In genomic region chr3:194675081-194675640, GRCh38 we compare ENCODE assay signal across 11 cellular contexts. TPM values are rescaled to one million over a fixed set of nuclear protein-coding genes. Genes with fewer than 3 reads are reported as not detected.
A peak's percentile ranks its signal among the peaks of the same experiment; 100 is the strongest.
DNase-seq lines count a peak whose midpoint lies in the region; ATAC-seq and TF ChIP-seq lines count a peak whose summit lies in the region.
"Had no signal": no experiment of that assay in that cellular context is flagged by ENCODE, and none has a peak within 500 bp of the region (broad histone marks: within the 10 kb centered on the region; RNA-seq: fewer than 3 reads in every experiment).

No MANE protein-coding gene starts in this region.

- POLR2A ChIA-PET in activated CD4-positive, alpha-beta memory T cell treated with anti-CD3 and anti-CD28 coated beads, Interleukin-2, amount 10 ng/mL, durations not matched to agents 7 days and 5 days (lab: Charles Lee), result interaction anchor here (0.8 to 7.6 kb wide), 4 partner anchors 12 to 867 kb away, joined by 3 to 71 read pairs (median 3); partner anchors contain the start of genes FAM43A and XXYLT1

- peaks cover 7% of the 10 kb centered on the region for H3K27me3 Mint-ChIP-seq in activated CD4-positive, alpha-beta memory T cell treated with anti-CD3 and anti-CD28 coated beads, Interleukin-2, amount 10 ng/mL, durations not matched to agents 7 days and 5 days

- H3K27ac ChIP-seq in coronary artery, result peak overlapping the region in 1 of 2 donors; percentile 37
- H3K27ac ChIP-seq: SJSA1 had no signal

- CTCF ChIA-PET in activated CD4-positive, alpha-beta memory T cell treated with anti-CD3 and anti-CD28 coated beads, Interleukin-2, amount 10 ng/mL, durations not matched to agents 7 days and 5 days (lab: Charles Lee), result interaction anchor here (9.4 kb wide), 1 partner anchor 10 kb away, joined by 232 read pairs; the partner anchor contains the start of gene FAM43A

- no peak for ATAC-seq in GM19467 (IDR thresholded peaks at IDR 0.05; ENCODE audit: unreplicated experiment)

- H3K4me1 Mint-ChIP-seq in activated CD4-positive, alpha-beta memory T cell treated with anti-CD3 and anti-CD28 coated beads, Interleukin-2, amount 10 ng/mL, durations not matched to agents 7 days and 5 days, result peaks cover 38% of the 10 kb centered on the region

- no peak overlapping the region for H3K4me3 ChIP-seq in coronary artery
- H3K4me3 ChIP-seq: SJSA1 had no signal

- no peak overlapping the region for H3K27ac Mint-ChIP-seq in activated CD4-positive, alpha-beta memory T cell treated with anti-CD3 and anti-CD28 coated beads, Interleukin-2, amount 10 ng/mL, durations not matched to agents 7 days and 5 days

- H3K4me3 Mint-ChIP-seq in activated CD4-positive, alpha-beta memory T cell treated with anti-CD3 and anti-CD28 coated beads, Interleukin-2, amount 10 ng/mL, durations not matched to agents 7 days and 5 days, result peak overlapping the region; percentile 36

- H3K9me3 Mint-ChIP-seq in activated CD4-positive, alpha-beta memory T cell treated with anti-CD3 and anti-CD28 coated beads, Interleukin-2, amount 10 ng/mL, durations not matched to agents 7 days and 5 days, result no peaks in the 10 kb centered on the region

- no peak for TF ChIP-seq CTCF in coronary artery (IDR thresholded peaks at IDR 0.05)

- DNase-seq in HT1080 (ENCODE audit: low read depth) (peak; percentile 32), coronary artery (ENCODE audit: low spot score) (peak; percentile 70), DMS53 treated with DMSO at 0.1 percent for 48 hours (lab: John Stamatoyannopoulos, UW; ENCODE audit: unreplicated experiment) (no peak), NCI-H82 treated with DMSO at 0.1 percent for 48 hours (lab: John Stamatoyannopoulos, UW; ENCODE audit: unreplicated experiment) (no peak), SW 1271 (lab: John Stamatoyannopoulos, UW) (no peak)
- no peak for DNase-seq in activated CD4-positive, alpha-beta memory T cell treated with anti-CD3 and anti-CD28 coated beads, Interleukin-2, amount 10 ng/mL, durations not matched to agents 7 days and 5 days
- peak; percentile 58 to 78 for DNase-seq in stimulated activated CD4-positive, alpha-beta T cell treated with anti-CD3 and anti-CD28 coated beads, Interleukin-4, amount 100 ng/mL, for 48 hours (ENCODE audit: low read depth in 2 of 2)
- DNase-seq: Kasumi-1, NCI-H510A had no signal

- H3K36me3 Mint-ChIP-seq in activated CD4-positive, alpha-beta memory T cell treated with anti-CD3 and anti-CD28 coated beads, Interleukin-2, amount 10 ng/mL, durations not matched to agents 7 days and 5 days (ENCODE audit: low read depth), result no peaks in the 10 kb centered on the region

RNA-seq across cellular contexts. Expression of gene LSG1, which starts 3.2 kb away (rescaled TPM):
- 103 and 108 TPM in 2 replicates for total RNA-seq in HT1080 (2014; rRNA removed; shearing (Covaris generic))
- polyA plus RNA-seq in HT1080 (2015; cell fraction: cytosol; rRNA removed), result 39.6 and 46.3 TPM in 2 replicates
- polyA plus RNA-seq in HT1080 (2015; cell fraction: nucleus; rRNA removed), result 105 and 135 TPM in 2 replicates
- total RNA-seq in activated CD4-positive, alpha-beta memory T cell treated with anti-CD3 and anti-CD28 coated beads, Interleukin-2, amount 10 ng/mL, durations not matched to agents 7 days and 5 days, result 10 to 100 TPM; 24.7 to 26.5 TPM

RNA-seq across cellular contexts. Expression of gene FAM43A, which starts 10.5 kb away (rescaled TPM):
- total RNA-seq in HT1080 (2014; rRNA removed; shearing (Covaris generic)), result 6.1 and 6.6 TPM in 2 replicates
- polyA plus RNA-seq in HT1080 (2015; cell fraction: cytosol; rRNA removed), result 8.2 and 10.7 TPM in 2 replicates
- 8.5 and 10.0 TPM in 2 replicates for polyA plus RNA-seq in HT1080 (2015; cell fraction: nucleus; rRNA removed)
- total RNA-seq in activated CD4-positive, alpha-beta memory T cell treated with anti-CD3 and anti-CD28 coated beads, Interleukin-2, amount 10 ng/mL, durations not matched to agents 7 days and 5 days, result 1 to 10 TPM; 4.3 TPM

RNA-seq across cellular contexts. Expression of gene TMEM44, which starts 41.9 kb away (rescaled TPM):
- total RNA-seq in HT1080 (2014; rRNA removed; shearing (Covaris generic)), result 16.9 TPM in 2 replicates
- polyA plus RNA-seq in HT1080 (2015; cell fraction: cytosol; rRNA removed), result 23.7 and 27.0 TPM in 2 replicates
- polyA plus RNA-seq in HT1080 (2015; cell fraction: nucleus; rRNA removed), result 87.2 and 106 TPM in 2 replicates
- total RNA-seq in activated CD4-positive, alpha-beta memory T cell treated with anti-CD3 and anti-CD28 coated beads, Interleukin-2, amount 10 ng/mL, durations not matched to agents 7 days and 5 days, result 1 to 10 TPM; 6.2 to 7.1 TPM

Comparison
In these comparisons a context has a peak if more than half of its experiments do, and no peak if none do; other contexts are left out.
1. DNase-seq: peak in HT1080 (single experiment), coronary artery (single experiment) and stimulated activated CD4-positive, alpha-beta T cell treated with anti-CD3 and anti-CD28 coated beads, Interleukin-4, amount 100 ng/mL, for 48 hours (2 of 2); none in activated CD4-positive, alpha-beta memory T cell treated with anti-CD3 and anti-CD28 coated beads, Interleukin-2, amount 10 ng/mL, durations not matched to agents 7 days and 5 days (single experiment), DMS53 treated with DMSO at 0.1 percent for 48 hours (single experiment), NCI-H82 treated with DMSO at 0.1 percent for 48 hours (single experiment) and SW 1271 (0 of 2).